In the genomic region with DNA sequence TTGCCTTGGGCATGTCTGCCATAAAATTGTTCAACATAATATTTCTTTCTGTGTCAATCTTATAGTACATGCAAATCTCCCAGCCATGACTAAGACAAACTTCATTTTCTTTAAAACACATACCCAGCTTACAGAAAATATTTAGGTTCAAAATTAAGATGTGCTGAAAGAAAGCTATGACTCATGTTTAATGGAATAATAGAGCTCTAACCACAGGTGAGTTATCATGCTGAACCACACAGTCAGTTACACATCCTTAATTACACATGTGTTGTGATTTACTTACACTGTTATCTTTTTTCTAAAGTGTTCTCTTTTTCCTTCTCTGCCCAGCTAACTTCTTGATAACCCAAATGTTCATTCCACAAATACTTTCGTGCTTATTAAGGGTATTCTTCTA, we compare ENCODE assay signal across 19 cellular contexts.
A peak's percentile ranks its signal among the peaks of the same experiment; 100 is the strongest.
DNase-seq lines count a peak whose midpoint lies in the region; ATAC-seq and TF ChIP-seq lines count a peak whose summit lies in the region.
"Had no signal": no experiment of that assay in that cellular context is flagged by ENCODE, and none has a peak within 500 bp of the region (broad histone marks: within the 10 kb centered on the region; RNA-seq: fewer than 3 reads in every experiment).

No MANE protein-coding gene starts in this region.

- no peak for TF ChIP-seq CTCF in foreskin keratinocyte (conservative IDR thresholded peaks at IDR 0.05)

- no peak overlapping the region for H3K27ac ChIP-seq in foreskin keratinocyte
- H3K27ac ChIP-seq: C4-2B had no signal

- ATAC-seq in foreskin keratinocyte = peak; percentile 92
- no peak for ATAC-seq in GM18519 (IDR thresholded peaks at IDR 0.05; ENCODE audit: low FRiP score, unreplicated experiment)
- ATAC-seq in HG02610 (IDR thresholded peaks at IDR 0.05; ENCODE audit: unreplicated experiment) = no peak
- ATAC-seq: HCT116, K562 had no signal

- DNase-seq in A172 (ENCODE audit: low spot score) (peak; percentile 16), HT1080 (ENCODE audit: low read depth) (peak; percentile 36), SW480 (ENCODE audit: low spot score) (peak; percentile 23), foreskin keratinocyte (peak; percentile 11 to 32), DMS 273 treated with DMSO at 0.1 percent for 48 hours (lab: John Stamatoyannopoulos, UW) (no peak)
- DNase-seq: ACHN; AML-193; CD4-positive, alpha-beta T cell; DMS79 treated with DMSO at 0.1 percent for 48 hours; GF-D8; GOT3; H7; HFFc6; IMR-90 had no signal

- H3K4me1 ChIP-seq in foreskin keratinocyte = no peaks in the 10 kb centered on the region

- no peaks in the 10 kb centered on the region for H3K27me3 ChIP-seq in foreskin keratinocyte
